1 cellular context compared by ENCODE assay signal in the genomic region with DNA sequence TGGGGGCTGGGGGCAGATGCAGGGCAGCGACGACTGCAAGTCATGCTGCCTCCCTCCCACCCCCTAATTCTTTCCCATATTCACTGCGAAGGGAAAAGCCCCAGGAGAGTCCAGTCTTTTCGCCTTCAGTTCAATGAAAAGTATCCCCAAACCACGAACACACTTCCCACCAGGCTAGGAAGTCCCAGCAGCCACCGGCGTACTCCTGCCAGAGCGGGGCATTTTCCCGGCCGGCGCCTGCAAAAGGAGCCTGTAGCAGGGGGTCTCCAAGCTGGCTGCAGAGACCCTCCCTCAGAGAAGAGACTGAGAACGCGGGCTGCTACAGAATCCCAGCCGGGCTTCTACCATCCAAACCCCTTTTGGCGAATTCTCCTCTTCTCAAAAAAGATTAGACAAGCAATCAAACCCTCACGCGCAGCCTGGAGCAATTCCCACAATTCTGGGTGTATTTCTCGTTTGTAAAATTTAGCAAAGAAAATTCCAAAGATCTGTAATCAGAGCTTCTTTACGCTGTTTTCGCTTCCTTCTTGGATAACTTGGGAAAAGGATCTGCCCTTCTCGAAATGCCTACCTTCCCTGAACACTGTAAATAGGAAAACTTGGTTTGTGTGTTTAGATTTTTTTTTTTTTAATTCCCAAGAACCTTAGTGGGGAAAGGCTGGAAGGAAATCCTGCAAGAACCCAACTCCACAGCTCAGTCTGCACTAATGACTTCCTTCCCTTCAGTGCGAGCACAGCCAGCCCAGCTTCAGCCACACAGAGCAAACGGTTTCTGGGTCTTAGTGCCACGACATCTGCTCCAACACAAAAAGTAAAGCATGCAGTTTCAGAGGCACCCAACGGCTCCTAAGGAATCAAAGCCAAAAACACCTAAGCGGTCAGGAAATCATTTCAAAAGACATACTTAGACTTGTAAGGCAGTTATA.
TF ChIP-seq lines count a peak whose summit lies in the region.

No MANE protein-coding gene starts in this region.

TF ChIP-seq in endothelial cell of umbilical vein, 7 proteins besides CTCF, POLR2A, EP300 and RAD21 (continued from another document):
- TF ChIP-seq JUN (IDR thresholded peaks at IDR 0.05; ENCODE audit: borderline replicate concordance, insufficient read depth, insufficient read length, low read depth), result no peak
- no peak for TF ChIP-seq MYC (IDR thresholded peaks at IDR 0.05; ENCODE audit: low read depth, low read length)
- no peak for TF ChIP-seq GATA2 (IDR thresholded peaks at IDR 0.05; ENCODE audit: insufficient read depth, insufficient read length, low read depth, low read length)
- no peak for TF ChIP-seq MAX (IDR thresholded peaks at IDR 0.05; ENCODE audit: insufficient read depth, insufficient read length)
- TF ChIP-seq FOS (IDR thresholded peaks at IDR 0.05; ENCODE audit: borderline replicate concordance, insufficient read depth, low read length), result no peak
TF ChIP-seq in endothelial cell of umbilical vein: peak in this region for 0.
